In genomic region chr17:65000798-65001197, GRCh38 we compare ENCODE assay signal across 26 cellular contexts.
"Had no signal": no experiment of that assay in that cellular context is flagged by ENCODE, and none has a peak within 500 bp of the region (broad histone marks: within the 10 kb centered on the region; RNA-seq: fewer than 3 reads in every experiment).

No MANE protein-coding gene starts in this region.

- H3K36me3 Mint-ChIP-seq: activated CD4-positive, alpha-beta memory T cell treated with anti-CD3 and anti-CD28 coated beads for 36 hours had no signal

- H3K27me3 Mint-ChIP-seq: activated CD4-positive, alpha-beta memory T cell treated with anti-CD3 and anti-CD28 coated beads for 36 hours; activated naive CD8-positive, alpha-beta T cell treated with anti-CD3 and anti-CD28 coated beads, Interleukin-2, amount 50 U/mL, for 24 hours; central memory CD8-positive, alpha-beta T cell had no signal

- ATAC-seq: activated naive CD8-positive, alpha-beta T cell treated with anti-CD3 and anti-CD28 coated beads, Interleukin-2, amount 50 U/mL, for 24 hours; activated T-cell treated with anti-CD3 and anti-CD28 coated beads, Interleukin-2, amount 50 U/mL, for 72 hours; body of pancreas; Panc1; Right ventricle myocardium inferior had no signal

- H3K9me3 Mint-ChIP-seq: activated CD4-positive, alpha-beta memory T cell treated with anti-CD3 and anti-CD28 coated beads for 36 hours; activated CD4-positive, alpha-beta T cell treated with anti-CD3 and anti-CD28 coated beads, Interleukin-2, amount 10 ng/mL, durations not matched to agents 7 days and 5 days; activated naive CD8-positive, alpha-beta T cell treated with anti-CD3 and anti-CD28 coated beads, Interleukin-2, amount 50 U/mL, for 24 hours; activated T-cell treated with anti-CD3 and anti-CD28 coated beads, Interleukin-2, amount 50 U/mL, for 72 hours; central memory CD8-positive, alpha-beta T cell had no signal

- DNase-seq: activated CD4-positive, alpha-beta memory T cell treated with anti-CD3 and anti-CD28 coated beads for 36 hours; activated CD4-positive, alpha-beta T cell treated with anti-CD3 and anti-CD28 coated beads, Interleukin-2, amount 10 ng/mL, durations not matched to agents 7 days and 5 days; activated CD4-positive, CD25-positive, alpha-beta regulatory T cell; activated naive CD4-positive, alpha-beta T cell treated with anti-CD3 and anti-CD28 coated beads, Interleukin-2, amount 50 U/mL, for 16 hours; activated naive CD8-positive, alpha-beta T cell treated with anti-CD3 and anti-CD28 coated beads, Interleukin-2, amount 50 U/mL, for 24 hours; activated T-cell treated with anti-CD3 and anti-CD28 coated beads, Interleukin-2, amount 50 U/mL, for 72 hours; amniotic stem cell; body of pancreas; KG1; NCI-H1092; NCI-H1417; NCI-H1930; NCI-H2107; NCI-H2171 treated with DMSO at 0.1 percent for 48 hours; NCI-H226; NCI-H526; NCI-H82; OCI-M1; RPMI8226; T-helper 1 cell had no signal

- H3K27ac Mint-ChIP-seq: activated CD4-positive, alpha-beta memory T cell treated with anti-CD3 and anti-CD28 coated beads for 36 hours; activated CD4-positive, alpha-beta T cell treated with anti-CD3 and anti-CD28 coated beads, Interleukin-2, amount 10 ng/mL, durations not matched to agents 7 days and 5 days; activated naive CD8-positive, alpha-beta T cell treated with anti-CD3 and anti-CD28 coated beads, Interleukin-2, amount 50 U/mL, for 24 hours; activated T-cell treated with anti-CD3 and anti-CD28 coated beads, Interleukin-2, amount 50 U/mL, for 72 hours had no signal

- H3K4me1 Mint-ChIP-seq: activated CD4-positive, alpha-beta T cell treated with anti-CD3 and anti-CD28 coated beads, Interleukin-2, amount 10 ng/mL, durations not matched to agents 7 days and 5 days had no signal

- H3K36me3 ChIP-seq: ascending aorta had no signal

- H3K4me1 ChIP-seq: ascending aorta, body of pancreas had no signal

- H3K27me3 ChIP-seq: ascending aorta, body of pancreas had no signal

- H3K4me3 Mint-ChIP-seq: activated CD4-positive, alpha-beta memory T cell treated with anti-CD3 and anti-CD28 coated beads for 36 hours; activated CD4-positive, alpha-beta T cell treated with anti-CD3 and anti-CD28 coated beads, Interleukin-2, amount 10 ng/mL, durations not matched to agents 7 days and 5 days; activated naive CD8-positive, alpha-beta T cell treated with anti-CD3 and anti-CD28 coated beads, Interleukin-2, amount 50 U/mL, for 24 hours; activated T-cell treated with anti-CD3 and anti-CD28 coated beads, Interleukin-2, amount 50 U/mL, for 72 hours; central memory CD8-positive, alpha-beta T cell had no signal

- H3K4me3 ChIP-seq: ascending aorta, body of pancreas, SK-N-MC had no signal

- H3K27ac ChIP-seq: ascending aorta, body of pancreas, SK-N-MC, VCaP had no signal

- H3K9me3 ChIP-seq: ascending aorta, body of pancreas had no signal
